ENCODE assay signal across 9 cellular contexts in genomic region chr1:211613108-211613947, GRCh38. TPM values are rescaled to one million over a fixed set of nuclear protein-coding genes. Genes with fewer than 3 reads are reported as not detected.
DNase-seq lines count a peak whose midpoint lies in the region; ATAC-seq, FAIRE-seq and TF ChIP-seq lines count a peak whose summit lies in the region.
"Had no signal": no experiment of that assay in that cellular context is flagged by ENCODE, and none has a peak within 500 bp of the region (broad histone marks: within the 10 kb centered on the region; RNA-seq: fewer than 3 reads in every experiment).

No MANE protein-coding gene starts in this region.

- H3K4me1 ChIP-seq in Caco-2, result peaks cover 46% of the 10 kb centered on the region
- no peaks in the 10 kb centered on the region; a peak in 2 of 7 replicates for H3K4me1 ChIP-seq in H1 (replicated peaks in 1 of 4; ENCODE audit: control insufficient read depth in 3 of 4, insufficient read depth in 4 of 4, low read length in 3 of 4)
- no peaks in the 10 kb centered on the region for H3K4me1 ChIP-seq in naive thymus-derived CD4-positive, alpha-beta T cell (ENCODE audit: control insufficient read depth in 2 of 2, insufficient read depth in 2 of 2, low read length in 2 of 2)

- no peak overlapping the region for H4K5ac ChIP-seq in H1 (ENCODE audit: insufficient read length, low read depth, low read length)

- H3K79me1 ChIP-seq in H1 (ENCODE audit: low read depth, low read length), result no peaks in the 10 kb centered on the region

- no peak overlapping the region for H3K9ac ChIP-seq in H1 (replicated peaks in 1 of 4; ENCODE audit: extremely low read depth in 1 of 4, low read depth in 3 of 4, low read length in 3 of 4)

- H3K4me3 ChIP-seq in Caco-2 (ENCODE audit: low read depth, low read length), result no peak overlapping the region
- no peak overlapping the region for H3K4me3 ChIP-seq in H1 (ENCODE audit: extremely low read depth in 1 of 4, insufficient read depth in 2 of 4, low read depth in 3 of 4, low read length in 4 of 4)
- no peak overlapping the region for H3K4me3 ChIP-seq in naive thymus-derived CD4-positive, alpha-beta T cell (ENCODE audit: low read length)

- no peak overlapping the region for H3K27ac ChIP-seq in H1 (ENCODE audit: low read depth, low read length)
- H3K27ac ChIP-seq in naive thymus-derived CD4-positive, alpha-beta T cell (ENCODE audit: low read depth, low read length), result no peak overlapping the region

- no peak overlapping the region for H4K91ac ChIP-seq in H1 (replicated peaks; ENCODE audit: insufficient read length, low read length)

- no peak overlapping the region for H3K23ac ChIP-seq in H1 (ENCODE audit: insufficient read length)

- no peak overlapping the region for H3K4me3 Mint-ChIP-seq in Caco-2 (ENCODE audit: unreplicated experiment)
- H3K4me3 Mint-ChIP-seq in naive thymus-derived CD4-positive, alpha-beta T cell, result no peak overlapping the region

- no peak for TF ChIP-seq RAD21 in H1 (IDR thresholded peaks at IDR 0.05 in 1 of 2, conservative IDR thresholded peaks at IDR 0.05 in 1 of 2; ENCODE audit: low read depth in 2 of 2, low read length in 2 of 2)

- no peak overlapping the region for H3K4me2 ChIP-seq in H1 (ENCODE audit: insufficient read depth in 1 of 2, low read depth in 2 of 2, low read length in 2 of 2)

- H2AK5ac ChIP-seq in H1 (ENCODE audit: low read depth, low read length), result no peak overlapping the region

- no peak for FAIRE-seq in H1 (lab: Jason Lieb, UNC)
- FAIRE-seq: colon had no signal

- H3K27me3 ChIP-seq in Caco-2 (replicated peaks; ENCODE audit: control insufficient read depth, insufficient read depth, low read length) (no peaks in the 10 kb centered on the region), H1 (replicated peaks in 1 of 4; ENCODE audit: control insufficient read depth in 3 of 4, extremely low read depth in 1 of 4, insufficient read depth in 3 of 4, low read length in 3 of 4) (no peaks in the 10 kb centered on the region)
- H3K27me3 ChIP-seq in naive thymus-derived CD4-positive, alpha-beta T cell (ENCODE audit: control insufficient read depth in 2 of 2, insufficient read depth in 2 of 2, low read length in 2 of 2), result no peaks in the 10 kb centered on the region

- no peaks in the 10 kb centered on the region for H3K36me3 ChIP-seq in Caco-2 (ENCODE audit: control insufficient read depth, insufficient read depth, low read length)
- H3K36me3 ChIP-seq in H1 (ENCODE audit: control insufficient read depth in 2 of 4, insufficient read depth in 4 of 4, low read length in 3 of 4), result no peaks in the 10 kb centered on the region
- no peaks in the 10 kb centered on the region for H3K36me3 ChIP-seq in naive thymus-derived CD4-positive, alpha-beta T cell (ENCODE audit: control insufficient read depth in 2 of 3, insufficient read depth in 3 of 3, low read length in 3 of 3)

- TSS peak; percentile 53 for BruUV-seq in Caco-2 (replicated peaks; lab: Mats Ljungman, UMichigan)

- H3K14ac ChIP-seq in H1 (ENCODE audit: insufficient read length), result no peak overlapping the region

- no peak overlapping the region for H3K56ac ChIP-seq in H1 (replicated peaks; ENCODE audit: insufficient read length, low read depth, low read length)

- H3K27ac Mint-ChIP-seq in Caco-2 (ENCODE audit: unreplicated experiment), result peak overlapping the region; percentile 96
- H3K27ac Mint-ChIP-seq in naive thymus-derived CD4-positive, alpha-beta T cell, result peak overlapping the region in 1 of 9 donors; percentile 5

- H3K18ac ChIP-seq in H1 (ENCODE audit: extremely low read depth, low read length), result peak overlapping the region; percentile 48; the same call in 1 of the 2 replicates

- POLR2A ChIA-PET in Caco-2 (lab: Charles Lee), result no interaction called here
- POLR2A ChIA-PET in H1 (lab: Charles Lee; ENCODE audit: partially characterized antibody), result interaction anchor here (1.3 kb wide), 1 partner anchor 8 kb away, joined by 4 read pairs; no protein-coding TSS in a partner anchor
- POLR2A ChIA-PET in naive thymus-derived CD4-positive, alpha-beta T cell (lab: Charles Lee), result no interaction called here

- TF ChIP-seq EP300 in H1 (IDR thresholded peaks at IDR 0.05; ENCODE audit: borderline replicate concordance in 1 of 2, low read depth in 2 of 2, low read length in 2 of 2), result no peak

- no peaks in the 10 kb centered on the region for H3K9me3 Mint-ChIP-seq in Caco-2 (ENCODE audit: unreplicated experiment)
- H3K9me3 Mint-ChIP-seq in naive thymus-derived CD4-positive, alpha-beta T cell, result no peaks in the 10 kb centered on the region

- H3K4ac ChIP-seq in H1 (replicated peaks; ENCODE audit: insufficient read length, low read depth, low read length), result no peak overlapping the region

- H3K9me3 ChIP-seq in Caco-2 (no peaks in the 10 kb centered on the region), H1 (ENCODE audit: insufficient read depth in 2 of 2, low read depth in 1 of 2, low read length in 1 of 2) (no peaks in the 10 kb centered on the region)
- H3K9me3 ChIP-seq in naive thymus-derived CD4-positive, alpha-beta T cell (ENCODE audit: control insufficient read depth in 2 of 3, low read length in 3 of 3), result no peaks in the 10 kb centered on the region

- WGBS in H1 (ENCODE audit: extremely low coverage in 1 of 2, insufficient coverage in 1 of 2, insufficient read length in 1 of 2, insufficient replicate concordance in 2 of 2, low coverage in 1 of 2, low lambda C conversion rate in 2 of 2, missing lambda C conversion rate in 1 of 2), 2 experiments, result 91% methylated on average over 8 of the region's 8 CpGs; no CpG with 5 or more reads in 1 of the 2 experiments

- no peaks in the 10 kb centered on the region for H3K36me3 Mint-ChIP-seq in Caco-2 (ENCODE audit: insufficient read depth, unreplicated experiment)
- no peaks in the 10 kb centered on the region for H3K36me3 Mint-ChIP-seq in naive thymus-derived CD4-positive, alpha-beta T cell

- H3K23me2 ChIP-seq in H1 (ENCODE audit: low read depth, low read length), result no peaks in the 10 kb centered on the region

- peak overlapping the region; percentile 35; the same call in 1 of the 2 replicates for H2BK5ac ChIP-seq in H1 (ENCODE audit: low read depth, low read length)

- no peak overlapping the region for H2BK12ac ChIP-seq in H1 (ENCODE audit: low read depth, low read length)

- H4K8ac ChIP-seq in H1 (ENCODE audit: extremely low read depth, insufficient read depth, low read length), result no peak overlapping the region

- CTCF ChIA-PET in Caco-2 (lab: Charles Lee), result interaction anchor here (0.6 to 1.1 kb wide), 3 partner anchors 12 to 318 kb away, joined by 3 to 6 read pairs (median 6); no protein-coding TSS in a partner anchor
- CTCF ChIA-PET in H1 (lab: Charles Lee; ENCODE audit: partially characterized antibody), result interaction anchor here (0.8 to 1.8 kb wide), 6 partner anchors 15 to 100 kb away, joined by 3 to 5 read pairs (median 4); no protein-coding TSS in a partner anchor
- CTCF ChIA-PET in naive thymus-derived CD4-positive, alpha-beta T cell (lab: Charles Lee), result no interaction called here

- peak; percentile 95 for ATAC-seq in naive thymus-derived CD4-positive, alpha-beta T cell
- ATAC-seq in GM21528 (IDR thresholded peaks at IDR 0.05; ENCODE audit: low FRiP score, unreplicated experiment), result no peak
- ATAC-seq in GM19023 (IDR thresholded peaks at IDR 0.05; ENCODE audit: unreplicated experiment), result no peak

- peaks cover 41% of the 10 kb centered on the region for H3K4me1 Mint-ChIP-seq in Caco-2 (ENCODE audit: low read depth, unreplicated experiment)
- peaks cover 0 to 7% (median 0%) of the 10 kb centered on the region in 7 donors for H3K4me1 Mint-ChIP-seq in naive thymus-derived CD4-positive, alpha-beta T cell

- no peak overlapping the region; the same call in 1 of the 2 replicates for H2BK20ac ChIP-seq in H1 (ENCODE audit: low read length)

- DNase-seq in Caco-2 (peak; percentile 81 to 90), NOMO-1 treated with DMSO at 0.1 percent for 48 hours (lab: John Stamatoyannopoulos, UW; ENCODE audit: unreplicated experiment) (peak; percentile 81), H1 (ENCODE audit: low read depth in 1 of 2, low spot score in 2 of 2) (no peak), DMS153 (lab: John Stamatoyannopoulos, UW) (no peak)
- no peak for DNase-seq in naive thymus-derived CD4-positive, alpha-beta T cell
- no peak for DNase-seq in stimulated activated CD4-positive, alpha-beta T cell treated with anti-CD3 and anti-CD28 coated beads, Interleukin-12 subunit alpha, Interleukin-12 subunit beta, amount 100 ng/mL, for 4 hours

- H2BK15ac ChIP-seq in H1 (ENCODE audit: low read length), result no peak overlapping the region

- no peak overlapping the region for H2BK120ac ChIP-seq in H1 (replicated peaks; ENCODE audit: low read depth, low read length)

- intact Hi-C loops in Caco-2 (cut with micrococcal nuclease; ENCODE audit: unreplicated experiment), result loop anchor here (1.0 kb wide), 1 partner anchor 10 kb away; no protein-coding TSS in a partner anchor
- intact Hi-C loops in naive thymus-derived CD4-positive, alpha-beta T cell (cut with micrococcal nuclease), result no loop called here

- TF ChIP-seq CTCF in Caco-2 (IDR thresholded peaks at IDR 0.05; ENCODE audit: insufficient read depth in 1 of 2, low read depth in 1 of 2, low read length in 1 of 2, severe bottlenecking in 1 of 2, unreplicated experiment in 1 of 2) (no peak), H1 (IDR thresholded peaks at IDR 0.05; ENCODE audit: control extremely low read depth in 1 of 3, insufficient read depth in 1 of 3, low read depth in 1 of 3, low read length in 3 of 3) (no peak)

- H3K79me2 ChIP-seq in H1 (ENCODE audit: control insufficient read depth in 1 of 2, insufficient read depth in 2 of 2, low read length in 2 of 2), result no peaks in the 10 kb centered on the region

- no peak for TF ChIP-seq POLR2A in H1 (IDR thresholded peaks at IDR 0.05; ENCODE audit: control extremely low read depth in 1 of 2, low read depth in 2 of 2, low read length in 2 of 2)

- peak overlapping the region; percentile 49; the same call in 1 of the 2 replicates for H2AFZ ChIP-seq in H1 (ENCODE audit: low read length)

- no peaks in the 10 kb centered on the region for H4K20me1 ChIP-seq in H1 (replicated peaks in 1 of 2; ENCODE audit: control insufficient read depth in 1 of 2, insufficient read depth in 2 of 2, low read length in 2 of 2)

- H3K27me3 Mint-ChIP-seq in Caco-2 (ENCODE audit: insufficient read depth, unreplicated experiment), result no peaks in the 10 kb centered on the region
- no peaks in the 10 kb centered on the region for H3K27me3 Mint-ChIP-seq in naive thymus-derived CD4-positive, alpha-beta T cell

RNA-seq across cellular contexts. Expression of gene SLC30A1, which starts 34.4 kb away (rescaled TPM):
- total RNA-seq in Caco-2 (2022), result 21.6 and 26.6 TPM in 2 replicates
- 13.5 and 14.0 TPM in 2 replicates for total RNA-seq in H1 (2021; fragmentation: NEBNext Ultra II Directional; extraction: Animal tissue kit (Norgen Biotek cat#: 25700))
- polyA plus RNA-seq in H1 (2011; rRNA removed), result 3.7 and 4.5 TPM in 2 replicates
- 5.9 TPM for polyA plus RNA-seq in H1 (2011; cell fraction: cytosol; rRNA removed)
- 3.7 TPM for polyA plus RNA-seq in H1 (2011; cell fraction: nucleus; rRNA removed)
- 2.7 to 6.2 TPM (median 4.9 TPM) in 4 replicates for polyA plus RNA-seq in H1 (2012, experiment 1 of 2)
- 1.0 TPM for polyA plus RNA-seq in H1 (2012, experiment 2 of 2)
- 7.1 TPM for polyA plus RNA-seq in H1 (2013, experiment 1 of 2)
- polyA plus RNA-seq in H1 (2013, experiment 2 of 2), result 8.0 TPM
- 10.4 and 15.8 TPM in 2 replicates for polyA minus RNA-seq in H1 (2011; rRNA and poly(A)+ RNA removed)
- 15.5 TPM for polyA minus RNA-seq in H1 (2011; cell fraction: cytosol; rRNA and poly(A)+ RNA removed)
- polyA minus RNA-seq in H1 (2011; cell fraction: nucleus; rRNA and poly(A)+ RNA removed), result 16.7 TPM
- 10 to 100 TPM in 1 of 5 experiments, 1 to 10 TPM in 4; 5.8 to 12.1 (median 8.8) TPM for total RNA-seq in naive thymus-derived CD4-positive, alpha-beta T cell
- 1 to 10 TPM; 1.1 to 2.0 TPM for polyA plus RNA-seq in naive thymus-derived CD4-positive, alpha-beta T cell

Comparison
In these comparisons a context has a peak if more than half of its experiments do, and no peak if none do; other contexts are left out.
1. DNase-seq: peak in Caco-2 (2 of 2) and NOMO-1 treated with DMSO at 0.1 percent for 48 hours (single experiment); none in H1 (0 of 2), naive thymus-derived CD4-positive, alpha-beta T cell (0 of 9), DMS153 (single experiment) and stimulated activated CD4-positive, alpha-beta T cell treated with anti-CD3 and anti-CD28 coated beads, Interleukin-12 subunit alpha, Interleukin-12 subunit beta, amount 100 ng/mL, for 4 hours (single experiment).